In genomic region chr14:77133718-77134338, GRCh38 we compare ENCODE assay signal across 1 cellular context.
TF ChIP-seq lines count a peak whose summit lies in the region.

No MANE protein-coding gene starts in this region.

TF ChIP-seq in HepG2, 621 proteins besides CTCF, POLR2A, EP300 and RAD21 (continued from another document and continues in another):
- TF ChIP-seq, protein P1, sequence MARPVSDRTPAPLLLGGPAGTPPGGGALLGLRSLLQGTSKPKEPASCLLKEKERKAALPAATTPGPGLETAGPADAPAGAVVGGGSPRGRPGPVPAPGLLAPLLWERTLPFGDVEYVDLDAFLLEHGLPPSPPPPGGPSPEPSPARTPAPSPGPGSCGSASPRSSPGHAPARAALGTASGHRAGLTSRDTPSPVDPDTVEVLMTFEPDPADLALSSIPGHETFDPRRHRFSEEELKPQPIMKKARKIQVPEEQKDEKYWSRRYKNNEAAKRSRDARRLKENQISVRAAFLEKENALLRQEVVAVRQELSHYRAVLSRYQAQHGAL (CRISPR knock-in tag; IDR thresholded peaks at IDR 0.05; ENCODE audit: not compliant biosample characterization), result no peak
- no peak for TF ChIP-seq CC2D1A (CRISPR knock-in tag; IDR thresholded peaks at IDR 0.05)
- no peak for TF ChIP-seq ZNF615 (CRISPR knock-in tag; IDR thresholded peaks at IDR 0.05; ENCODE audit: borderline replicate concordance)
- TF ChIP-seq, protein P2, sequence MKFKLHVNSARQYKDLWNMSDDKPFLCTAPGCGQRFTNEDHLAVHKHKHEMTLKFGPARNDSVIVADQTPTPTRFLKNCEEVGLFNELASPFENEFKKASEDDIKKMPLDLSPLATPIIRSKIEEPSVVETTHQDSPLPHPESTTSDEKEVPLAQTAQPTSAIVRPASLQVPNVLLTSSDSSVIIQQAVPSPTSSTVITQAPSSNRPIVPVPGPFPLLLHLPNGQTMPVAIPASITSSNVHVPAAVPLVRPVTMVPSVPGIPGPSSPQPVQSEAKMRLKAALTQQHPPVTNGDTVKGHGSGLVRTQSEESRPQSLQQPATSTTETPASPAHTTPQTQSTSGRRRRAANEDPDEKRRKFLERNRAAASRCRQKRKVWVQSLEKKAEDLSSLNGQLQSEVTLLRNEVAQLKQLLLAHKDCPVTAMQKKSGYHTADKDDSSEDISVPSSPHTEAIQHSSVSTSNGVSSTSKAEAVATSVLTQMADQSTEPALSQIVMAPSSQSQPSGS (CRISPR knock-in tag; IDR thresholded peaks at IDR 0.05), result peak; percentile 73
- peak; percentile 58 for TF ChIP-seq KMT2B (CRISPR knock-in tag; IDR thresholded peaks at IDR 0.05)
- no peak for TF ChIP-seq SNRNP70 (IDR thresholded peaks at IDR 0.05; ENCODE audit: low read depth, low read length)
- peak; percentile 40; the same call in 1 of the 2 replicates for TF ChIP-seq ARNT2 (CRISPR knock-in tag; IDR thresholded peaks at IDR 0.05; ENCODE audit: low read depth)
- no peak for TF ChIP-seq SP140L (CRISPR knock-in tag; IDR thresholded peaks at IDR 0.05; ENCODE audit: borderline replicate concordance)
- TF ChIP-seq SP2 (CRISPR knock-in tag; IDR thresholded peaks at IDR 0.05), result no peak
- TF ChIP-seq RFXAP (CRISPR knock-in tag; IDR thresholded peaks at IDR 0.05; ENCODE audit: borderline replicate concordance), result peak; percentile 72
- no peak for TF ChIP-seq NAIF1 (CRISPR knock-in tag; IDR thresholded peaks at IDR 0.05; ENCODE audit: borderline replicate concordance)
- TF ChIP-seq ZNF251 (CRISPR knock-in tag; IDR thresholded peaks at IDR 0.05), result no peak
- TF ChIP-seq, protein P3, sequence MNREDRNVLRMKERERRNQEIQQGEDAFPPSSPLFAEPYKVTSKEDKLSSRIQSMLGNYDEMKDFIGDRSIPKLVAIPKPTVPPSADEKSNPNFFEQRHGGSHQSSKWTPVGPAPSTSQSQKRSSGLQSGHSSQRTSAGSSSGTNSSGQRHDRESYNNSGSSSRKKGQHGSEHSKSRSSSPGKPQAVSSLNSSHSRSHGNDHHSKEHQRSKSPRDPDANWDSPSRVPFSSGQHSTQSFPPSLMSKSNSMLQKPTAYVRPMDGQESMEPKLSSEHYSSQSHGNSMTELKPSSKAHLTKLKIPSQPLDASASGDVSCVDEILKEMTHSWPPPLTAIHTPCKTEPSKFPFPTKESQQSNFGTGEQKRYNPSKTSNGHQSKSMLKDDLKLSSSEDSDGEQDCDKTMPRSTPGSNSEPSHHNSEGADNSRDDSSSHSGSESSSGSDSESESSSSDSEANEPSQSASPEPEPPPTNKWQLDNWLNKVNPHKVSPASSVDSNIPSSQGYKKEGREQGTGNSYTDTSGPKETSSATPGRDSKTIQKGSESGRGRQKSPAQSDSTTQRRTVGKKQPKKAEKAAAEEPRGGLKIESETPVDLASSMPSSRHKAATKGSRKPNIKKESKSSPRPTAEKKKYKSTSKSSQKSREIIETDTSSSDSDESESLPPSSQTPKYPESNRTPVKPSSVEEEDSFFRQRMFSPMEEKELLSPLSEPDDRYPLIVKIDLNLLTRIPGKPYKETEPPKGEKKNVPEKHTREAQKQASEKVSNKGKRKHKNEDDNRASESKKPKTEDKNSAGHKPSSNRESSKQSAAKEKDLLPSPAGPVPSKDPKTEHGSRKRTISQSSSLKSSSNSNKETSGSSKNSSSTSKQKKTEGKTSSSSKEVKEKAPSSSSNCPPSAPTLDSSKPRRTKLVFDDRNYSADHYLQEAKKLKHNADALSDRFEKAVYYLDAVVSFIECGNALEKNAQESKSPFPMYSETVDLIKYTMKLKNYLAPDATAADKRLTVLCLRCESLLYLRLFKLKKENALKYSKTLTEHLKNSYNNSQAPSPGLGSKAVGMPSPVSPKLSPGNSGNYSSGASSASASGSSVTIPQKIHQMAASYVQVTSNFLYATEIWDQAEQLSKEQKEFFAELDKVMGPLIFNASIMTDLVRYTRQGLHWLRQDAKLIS (CRISPR knock-in tag; IDR thresholded peaks at IDR 0.05), result no peak
- no peak; the same call in 1 of the 2 replicates for TF ChIP-seq HMG20B (CRISPR knock-in tag; conservative IDR thresholded peaks at IDR 0.05)
- 0 out of 2 replicates have a peak, but pooled peaks have one; percentile 50 for TF ChIP-seq ZNF678 (CRISPR knock-in tag; IDR thresholded peaks at IDR 0.05)
- TF ChIP-seq SP4 (CRISPR knock-in tag; IDR thresholded peaks at IDR 0.05), result no peak
- TF ChIP-seq MTERF4 (CRISPR knock-in tag; IDR thresholded peaks at IDR 0.05), result peak; percentile 76; the same call in 1 of the 2 replicates
- TF ChIP-seq, protein P4, sequence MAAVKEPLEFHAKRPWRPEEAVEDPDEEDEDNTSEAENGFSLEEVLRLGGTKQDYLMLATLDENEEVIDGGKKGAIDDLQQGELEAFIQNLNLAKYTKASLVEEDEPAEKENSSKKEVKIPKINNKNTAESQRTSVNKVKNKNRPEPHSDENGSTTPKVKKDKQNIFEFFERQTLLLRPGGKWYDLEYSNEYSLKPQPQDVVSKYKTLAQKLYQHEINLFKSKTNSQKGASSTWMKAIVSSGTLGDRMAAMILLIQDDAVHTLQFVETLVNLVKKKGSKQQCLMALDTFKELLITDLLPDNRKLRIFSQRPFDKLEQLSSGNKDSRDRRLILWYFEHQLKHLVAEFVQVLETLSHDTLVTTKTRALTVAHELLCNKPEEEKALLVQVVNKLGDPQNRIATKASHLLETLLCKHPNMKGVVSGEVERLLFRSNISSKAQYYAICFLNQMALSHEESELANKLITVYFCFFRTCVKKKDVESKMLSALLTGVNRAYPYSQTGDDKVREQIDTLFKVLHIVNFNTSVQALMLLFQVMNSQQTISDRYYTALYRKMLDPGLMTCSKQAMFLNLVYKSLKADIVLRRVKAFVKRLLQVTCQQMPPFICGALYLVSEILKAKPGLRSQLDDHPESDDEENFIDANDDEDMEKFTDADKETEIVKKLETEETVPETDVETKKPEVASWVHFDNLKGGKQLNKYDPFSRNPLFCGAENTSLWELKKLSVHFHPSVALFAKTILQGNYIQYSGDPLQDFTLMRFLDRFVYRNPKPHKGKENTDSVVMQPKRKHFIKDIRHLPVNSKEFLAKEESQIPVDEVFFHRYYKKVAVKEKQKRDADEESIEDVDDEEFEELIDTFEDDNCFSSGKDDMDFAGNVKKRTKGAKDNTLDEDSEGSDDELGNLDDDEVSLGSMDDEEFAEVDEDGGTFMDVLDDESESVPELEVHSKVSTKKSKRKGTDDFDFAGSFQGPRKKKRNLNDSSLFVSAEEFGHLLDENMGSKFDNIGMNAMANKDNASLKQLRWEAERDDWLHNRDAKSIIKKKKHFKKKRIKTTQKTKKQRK (IDR thresholded peaks at IDR 0.05; ENCODE audit: low read length), result no peak
- TF ChIP-seq ZNF782 (CRISPR knock-in tag; IDR thresholded peaks at IDR 0.05; ENCODE audit: borderline replicate concordance), result no peak
- TF ChIP-seq ZNF660 (CRISPR knock-in tag; IDR thresholded peaks at IDR 0.05; ENCODE audit: borderline replicate concordance, low read depth), result no peak
- no peak for TF ChIP-seq ETV5 (CRISPR knock-in tag; IDR thresholded peaks at IDR 0.05; ENCODE audit: borderline replicate concordance)
- TF ChIP-seq ZNF329 (CRISPR knock-in tag; IDR thresholded peaks at IDR 0.05; ENCODE audit: low read depth), result no peak
- TF ChIP-seq ZNF781 (CRISPR knock-in tag; IDR thresholded peaks at IDR 0.05; ENCODE audit: borderline replicate concordance, not compliant biosample characterization), result no peak
- peak; percentile 73; the same call in 1 of the 2 replicates for TF ChIP-seq SATB2 (CRISPR knock-in tag; IDR thresholded peaks at IDR 0.05)
- TF ChIP-seq NFAT5 (CRISPR knock-in tag; IDR thresholded peaks at IDR 0.05), result peak; percentile 82; the same call in 1 of the 2 replicates
- TF ChIP-seq ZNF512 (CRISPR knock-in tag; IDR thresholded peaks at IDR 0.05), result no peak
- TF ChIP-seq ZNF709 (CRISPR knock-in tag; IDR thresholded peaks at IDR 0.05), result 0 out of 2 replicates have a peak, but pooled peaks have one; percentile 63
- peak; percentile 86 for TF ChIP-seq KLF6 (CRISPR knock-in tag; IDR thresholded peaks at IDR 0.05)
- TF ChIP-seq ZNF446 (CRISPR knock-in tag; IDR thresholded peaks at IDR 0.05), result 0 out of 2 replicates have a peak, but pooled peaks have one; percentile 70
- TF ChIP-seq GTF3A (CRISPR knock-in tag; conservative IDR thresholded peaks at IDR 0.05), result no peak
- no peak for TF ChIP-seq CHCHD3 (CRISPR knock-in tag; IDR thresholded peaks at IDR 0.05)
- TF ChIP-seq, protein P5, sequence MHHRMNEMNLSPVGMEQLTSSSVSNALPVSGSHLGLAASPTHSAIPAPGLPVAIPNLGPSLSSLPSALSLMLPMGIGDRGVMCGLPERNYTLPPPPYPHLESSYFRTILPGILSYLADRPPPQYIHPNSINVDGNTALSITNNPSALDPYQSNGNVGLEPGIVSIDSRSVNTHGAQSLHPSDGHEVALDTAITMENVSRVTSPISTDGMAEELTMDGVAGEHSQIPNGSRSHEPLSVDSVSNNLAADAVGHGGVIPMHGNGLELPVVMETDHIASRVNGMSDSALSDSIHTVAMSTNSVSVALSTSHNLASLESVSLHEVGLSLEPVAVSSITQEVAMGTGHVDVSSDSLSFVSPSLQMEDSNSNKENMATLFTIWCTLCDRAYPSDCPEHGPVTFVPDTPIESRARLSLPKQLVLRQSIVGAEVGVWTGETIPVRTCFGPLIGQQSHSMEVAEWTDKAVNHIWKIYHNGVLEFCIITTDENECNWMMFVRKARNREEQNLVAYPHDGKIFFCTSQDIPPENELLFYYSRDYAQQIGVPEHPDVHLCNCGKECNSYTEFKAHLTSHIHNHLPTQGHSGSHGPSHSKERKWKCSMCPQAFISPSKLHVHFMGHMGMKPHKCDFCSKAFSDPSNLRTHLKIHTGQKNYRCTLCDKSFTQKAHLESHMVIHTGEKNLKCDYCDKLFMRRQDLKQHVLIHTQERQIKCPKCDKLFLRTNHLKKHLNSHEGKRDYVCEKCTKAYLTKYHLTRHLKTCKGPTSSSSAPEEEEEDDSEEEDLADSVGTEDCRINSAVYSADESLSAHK (CRISPR knock-in tag; IDR thresholded peaks at IDR 0.05; ENCODE audit: borderline replicate concordance), result no peak
- TF ChIP-seq, protein P6, sequence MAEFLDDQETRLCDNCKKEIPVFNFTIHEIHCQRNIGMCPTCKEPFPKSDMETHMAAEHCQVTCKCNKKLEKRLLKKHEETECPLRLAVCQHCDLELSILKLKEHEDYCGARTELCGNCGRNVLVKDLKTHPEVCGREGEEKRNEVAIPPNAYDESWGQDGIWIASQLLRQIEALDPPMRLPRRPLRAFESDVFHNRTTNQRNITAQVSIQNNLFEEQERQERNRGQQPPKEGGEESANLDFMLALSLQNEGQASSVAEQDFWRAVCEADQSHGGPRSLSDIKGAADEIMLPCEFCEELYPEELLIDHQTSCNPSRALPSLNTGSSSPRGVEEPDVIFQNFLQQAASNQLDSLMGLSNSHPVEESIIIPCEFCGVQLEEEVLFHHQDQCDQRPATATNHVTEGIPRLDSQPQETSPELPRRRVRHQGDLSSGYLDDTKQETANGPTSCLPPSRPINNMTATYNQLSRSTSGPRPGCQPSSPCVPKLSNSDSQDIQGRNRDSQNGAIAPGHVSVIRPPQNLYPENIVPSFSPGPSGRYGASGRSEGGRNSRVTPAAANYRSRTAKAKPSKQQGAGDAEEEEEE (CRISPR knock-in tag; IDR thresholded peaks at IDR 0.05; ENCODE audit: borderline replicate concordance), result no peak
- no peak for TF ChIP-seq ZKSCAN1 (IDR thresholded peaks at IDR 0.05; ENCODE audit: low read length)
- TF ChIP-seq NFKBIZ (CRISPR knock-in tag; IDR thresholded peaks at IDR 0.05), result peak; percentile 48; the same call in 1 of the 2 replicates
- TF ChIP-seq ZNF792 (CRISPR knock-in tag; IDR thresholded peaks at IDR 0.05), result peak; percentile 81; the same call in 1 of the 2 replicates
- TF ChIP-seq ZNF510 (CRISPR knock-in tag; IDR thresholded peaks at IDR 0.05; ENCODE audit: low read depth), result no peak
